Comparison of ENCODE assay signal across 1 cellular context in the genomic region with DNA sequence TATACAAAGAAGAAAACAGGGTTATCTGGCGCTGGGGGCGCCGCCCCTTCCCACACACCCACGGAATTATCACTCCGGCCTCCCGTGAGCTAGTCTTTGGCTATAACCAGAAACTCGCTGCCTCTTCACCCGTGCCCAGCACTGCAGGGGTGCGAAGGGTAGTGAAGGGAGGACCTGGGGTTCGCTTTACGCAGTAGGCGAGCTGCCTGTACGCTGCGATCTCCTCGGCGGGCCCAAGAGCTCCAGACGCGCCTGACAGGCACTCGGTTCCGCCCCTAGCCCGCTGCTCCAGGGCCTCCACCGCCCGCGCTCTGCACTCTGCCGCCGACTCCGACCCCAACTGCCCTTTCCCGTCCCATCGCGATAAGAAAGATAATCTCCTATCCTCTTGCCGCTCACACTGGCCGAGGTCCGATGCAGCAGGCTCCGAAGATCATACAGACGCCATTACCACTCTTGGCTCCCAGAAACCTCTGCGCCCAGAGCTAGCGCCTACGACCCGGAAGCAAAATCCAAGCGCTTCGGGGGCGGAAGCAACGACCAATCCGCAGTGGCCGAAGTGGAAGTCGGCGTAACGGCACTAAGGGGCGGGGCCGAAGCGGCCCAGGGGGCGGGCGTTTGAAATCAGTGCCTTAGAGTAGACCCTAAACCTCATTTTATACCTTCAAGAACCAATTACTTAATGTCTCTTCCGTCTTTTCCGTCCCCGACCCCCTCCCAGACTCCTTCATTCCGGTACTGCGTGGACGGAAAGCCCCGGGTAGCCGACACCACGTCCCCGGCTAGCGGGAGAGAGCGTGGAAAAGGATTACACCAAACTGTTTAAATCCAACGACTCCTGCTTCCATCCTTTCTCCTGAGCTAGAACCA.
TF ChIP-seq lines count a peak whose summit lies in the region.

A gene (minus strand): TSS at position 458 of the 870 bp plus-strand sequence. CDS start 1,371 bp downstream, outside the sequence.
A gene (plus strand): TSS at position 611 of the 870 bp plus-strand sequence. CDS start 23,664 bp downstream, outside the sequence.

TF ChIP-seq in K562, 482 proteins besides CTCF, POLR2A, EP300 and RAD21 (continued from another document and continues in another):
- TF ChIP-seq, protein P1, sequence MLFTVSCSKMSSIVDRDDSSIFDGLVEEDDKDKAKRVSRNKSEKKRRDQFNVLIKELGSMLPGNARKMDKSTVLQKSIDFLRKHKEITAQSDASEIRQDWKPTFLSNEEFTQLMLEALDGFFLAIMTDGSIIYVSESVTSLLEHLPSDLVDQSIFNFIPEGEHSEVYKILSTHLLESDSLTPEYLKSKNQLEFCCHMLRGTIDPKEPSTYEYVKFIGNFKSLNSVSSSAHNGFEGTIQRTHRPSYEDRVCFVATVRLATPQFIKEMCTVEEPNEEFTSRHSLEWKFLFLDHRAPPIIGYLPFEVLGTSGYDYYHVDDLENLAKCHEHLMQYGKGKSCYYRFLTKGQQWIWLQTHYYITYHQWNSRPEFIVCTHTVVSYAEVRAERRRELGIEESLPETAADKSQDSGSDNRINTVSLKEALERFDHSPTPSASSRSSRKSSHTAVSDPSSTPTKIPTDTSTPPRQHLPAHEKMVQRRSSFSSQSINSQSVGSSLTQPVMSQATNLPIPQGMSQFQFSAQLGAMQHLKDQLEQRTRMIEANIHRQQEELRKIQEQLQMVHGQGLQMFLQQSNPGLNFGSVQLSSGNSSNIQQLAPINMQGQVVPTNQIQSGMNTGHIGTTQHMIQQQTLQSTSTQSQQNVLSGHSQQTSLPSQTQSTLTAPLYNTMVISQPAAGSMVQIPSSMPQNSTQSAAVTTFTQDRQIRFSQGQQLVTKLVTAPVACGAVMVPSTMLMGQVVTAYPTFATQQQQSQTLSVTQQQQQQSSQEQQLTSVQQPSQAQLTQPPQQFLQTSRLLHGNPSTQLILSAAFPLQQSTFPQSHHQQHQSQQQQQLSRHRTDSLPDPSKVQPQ (CRISPR knock-in tag; IDR thresholded peaks at IDR 0.05; ENCODE audit: borderline replicate concordance) = no peak
- TF ChIP-seq, protein P2, sequence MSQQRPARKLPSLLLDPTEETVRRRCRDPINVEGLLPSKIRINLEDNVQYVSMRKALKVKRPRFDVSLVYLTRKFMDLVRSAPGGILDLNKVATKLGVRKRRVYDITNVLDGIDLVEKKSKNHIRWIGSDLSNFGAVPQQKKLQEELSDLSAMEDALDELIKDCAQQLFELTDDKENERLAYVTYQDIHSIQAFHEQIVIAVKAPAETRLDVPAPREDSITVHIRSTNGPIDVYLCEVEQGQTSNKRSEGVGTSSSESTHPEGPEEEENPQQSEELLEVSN (IDR thresholded peaks at IDR 0.05; ENCODE audit: borderline replicate concordance in 1 of 2, extremely low read depth in 1 of 2, insufficient read depth in 1 of 2, insufficient read length in 1 of 2, low read depth in 1 of 2, low read length in 1 of 2, poor library complexity in 1 of 2, severe bottlenecking in 1 of 2) = no peak
- TF ChIP-seq ZNF134 (CRISPR knock-in tag; conservative IDR thresholded peaks at IDR 0.05) (no peak), RBM14 (IDR thresholded peaks at IDR 0.05; ENCODE audit: borderline replicate concordance, insufficient read depth, low read depth, low read length) (no peak), HDAC3 (IDR thresholded peaks at IDR 0.05; ENCODE audit: borderline replicate concordance, partially characterized antibody) (no peak), ZNF354B (CRISPR knock-in tag; IDR thresholded peaks at IDR 0.05) (no peak), E2F3 (CRISPR knock-in tag; IDR thresholded peaks at IDR 0.05) (no peak), SMAD4 (CRISPR knock-in tag; conservative IDR thresholded peaks at IDR 0.05) (no peak; the same call in 1 of the 2 replicates), CC2D1A (IDR thresholded peaks at IDR 0.05) (peak; percentile 57; the same call in 1 of the 2 replicates), RBM39 (optimal IDR thresholded peaks at IDR 0.05; ENCODE audit: low read depth, low read length) (no peak), SIN3A (IDR thresholded peaks at IDR 0.05; ENCODE audit: borderline replicate concordance in 2 of 2, control insufficient read depth in 1 of 2, low read depth in 2 of 2, low read length in 2 of 2) (peak in 1 of 2 experiments; percentile 59; a peak in 2 of 4 replicates), TARDBP (IDR thresholded peaks at IDR 0.05) (no peak), ELF4 (CRISPR knock-in tag; IDR thresholded peaks at IDR 0.05) (no peak), ZNF445 (CRISPR knock-in tag; IDR thresholded peaks at IDR 0.05; ENCODE audit: low read depth) (no peak), OTX1 (CRISPR knock-in tag; IDR thresholded peaks at IDR 0.05) (no peak), ZNF431 (CRISPR knock-in tag; IDR thresholded peaks at IDR 0.05) (no peak), L3MBTL2 (IDR thresholded peaks at IDR 0.05) (no peak), HLTF (IDR thresholded peaks at IDR 0.05) (peak; percentile 65; the same call in 1 of the 2 replicates), MXI1 (IDR thresholded peaks at IDR 0.05; ENCODE audit: low read depth, low read length) (no peak), KDM2B (CRISPR knock-in tag; IDR thresholded peaks at IDR 0.05) (no peak), CBX1 (IDR thresholded peaks at IDR 0.05; ENCODE audit: low read depth) (0 out of 2 replicates have a peak, but pooled peaks have one; percentile 26), PCBP2 (IDR thresholded peaks at IDR 0.05; ENCODE audit: low read depth, low read length, poor library complexity, severe bottlenecking) (no peak), CBX3 (IDR thresholded peaks at IDR 0.05; ENCODE audit: borderline replicate concordance in 1 of 2, low read length in 2 of 2) (peak in 1 of 2 experiments; percentile 76; a peak in 2 of 3 replicates), RNF2 (IDR thresholded peaks at IDR 0.05) (no peak), ZKSCAN8 (CRISPR knock-in tag; IDR thresholded peaks at IDR 0.05) (no peak), DIDO1 (tag; IDR thresholded peaks at IDR 0.05; ENCODE audit: low read depth) (peak; percentile 84), ETS2 (tag; IDR thresholded peaks at IDR 0.05; ENCODE audit: borderline replicate concordance, poor library complexity, severe bottlenecking) (no peak), NUFIP1 (IDR thresholded peaks at IDR 0.05; ENCODE audit: partially characterized antibody) (no peak), HEY1 (CRISPR knock-in tag; IDR thresholded peaks at IDR 0.05; ENCODE audit: borderline replicate concordance) (no peak), ZNF239 (CRISPR knock-in tag; IDR thresholded peaks at IDR 0.05) (no peak), SRSF3 (IDR thresholded peaks at IDR 0.05; ENCODE audit: insufficient read depth, low read length) (no peak), EZH2 (IDR thresholded peaks at IDR 0.05; ENCODE audit: borderline replicate concordance, low read depth, low read length) (no peak), SMARCC2 (IDR thresholded peaks at IDR 0.05; ENCODE audit: low read depth) (no peak)
- TF ChIP-seq, protein P3, sequence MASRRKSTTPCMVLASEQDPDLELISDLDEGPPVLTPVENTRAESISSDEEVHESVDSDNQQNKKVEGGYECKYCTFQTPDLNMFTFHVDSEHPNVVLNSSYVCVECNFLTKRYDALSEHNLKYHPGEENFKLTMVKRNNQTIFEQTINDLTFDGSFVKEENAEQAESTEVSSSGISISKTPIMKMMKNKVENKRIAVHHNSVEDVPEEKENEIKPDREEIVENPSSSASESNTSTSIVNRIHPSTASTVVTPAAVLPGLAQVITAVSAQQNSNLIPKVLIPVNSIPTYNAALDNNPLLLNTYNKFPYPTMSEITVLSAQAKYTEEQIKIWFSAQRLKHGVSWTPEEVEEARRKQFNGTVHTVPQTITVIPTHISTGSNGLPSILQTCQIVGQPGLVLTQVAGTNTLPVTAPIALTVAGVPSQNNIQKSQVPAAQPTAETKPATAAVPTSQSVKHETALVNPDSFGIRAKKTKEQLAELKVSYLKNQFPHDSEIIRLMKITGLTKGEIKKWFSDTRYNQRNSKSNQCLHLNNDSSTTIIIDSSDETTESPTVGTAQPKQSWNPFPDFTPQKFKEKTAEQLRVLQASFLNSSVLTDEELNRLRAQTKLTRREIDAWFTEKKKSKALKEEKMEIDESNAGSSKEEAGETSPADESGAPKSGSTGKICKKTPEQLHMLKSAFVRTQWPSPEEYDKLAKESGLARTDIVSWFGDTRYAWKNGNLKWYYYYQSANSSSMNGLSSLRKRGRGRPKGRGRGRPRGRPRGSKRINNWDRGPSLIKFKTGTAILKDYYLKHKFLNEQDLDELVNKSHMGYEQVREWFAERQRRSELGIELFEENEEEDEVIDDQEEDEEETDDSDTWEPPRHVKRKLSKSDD (conservative IDR thresholded peaks at IDR 0.05; ENCODE audit: low read length) = no peak
- TF ChIP-seq, protein P4, sequence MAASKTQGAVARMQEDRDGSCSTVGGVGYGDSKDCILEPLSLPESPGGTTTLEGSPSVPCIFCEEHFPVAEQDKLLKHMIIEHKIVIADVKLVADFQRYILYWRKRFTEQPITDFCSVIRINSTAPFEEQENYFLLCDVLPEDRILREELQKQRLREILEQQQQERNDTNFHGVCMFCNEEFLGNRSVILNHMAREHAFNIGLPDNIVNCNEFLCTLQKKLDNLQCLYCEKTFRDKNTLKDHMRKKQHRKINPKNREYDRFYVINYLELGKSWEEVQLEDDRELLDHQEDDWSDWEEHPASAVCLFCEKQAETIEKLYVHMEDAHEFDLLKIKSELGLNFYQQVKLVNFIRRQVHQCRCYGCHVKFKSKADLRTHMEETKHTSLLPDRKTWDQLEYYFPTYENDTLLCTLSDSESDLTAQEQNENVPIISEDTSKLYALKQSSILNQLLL (CRISPR knock-in tag; IDR thresholded peaks at IDR 0.05; ENCODE audit: borderline replicate concordance) = no peak
- TF ChIP-seq, protein P5, sequence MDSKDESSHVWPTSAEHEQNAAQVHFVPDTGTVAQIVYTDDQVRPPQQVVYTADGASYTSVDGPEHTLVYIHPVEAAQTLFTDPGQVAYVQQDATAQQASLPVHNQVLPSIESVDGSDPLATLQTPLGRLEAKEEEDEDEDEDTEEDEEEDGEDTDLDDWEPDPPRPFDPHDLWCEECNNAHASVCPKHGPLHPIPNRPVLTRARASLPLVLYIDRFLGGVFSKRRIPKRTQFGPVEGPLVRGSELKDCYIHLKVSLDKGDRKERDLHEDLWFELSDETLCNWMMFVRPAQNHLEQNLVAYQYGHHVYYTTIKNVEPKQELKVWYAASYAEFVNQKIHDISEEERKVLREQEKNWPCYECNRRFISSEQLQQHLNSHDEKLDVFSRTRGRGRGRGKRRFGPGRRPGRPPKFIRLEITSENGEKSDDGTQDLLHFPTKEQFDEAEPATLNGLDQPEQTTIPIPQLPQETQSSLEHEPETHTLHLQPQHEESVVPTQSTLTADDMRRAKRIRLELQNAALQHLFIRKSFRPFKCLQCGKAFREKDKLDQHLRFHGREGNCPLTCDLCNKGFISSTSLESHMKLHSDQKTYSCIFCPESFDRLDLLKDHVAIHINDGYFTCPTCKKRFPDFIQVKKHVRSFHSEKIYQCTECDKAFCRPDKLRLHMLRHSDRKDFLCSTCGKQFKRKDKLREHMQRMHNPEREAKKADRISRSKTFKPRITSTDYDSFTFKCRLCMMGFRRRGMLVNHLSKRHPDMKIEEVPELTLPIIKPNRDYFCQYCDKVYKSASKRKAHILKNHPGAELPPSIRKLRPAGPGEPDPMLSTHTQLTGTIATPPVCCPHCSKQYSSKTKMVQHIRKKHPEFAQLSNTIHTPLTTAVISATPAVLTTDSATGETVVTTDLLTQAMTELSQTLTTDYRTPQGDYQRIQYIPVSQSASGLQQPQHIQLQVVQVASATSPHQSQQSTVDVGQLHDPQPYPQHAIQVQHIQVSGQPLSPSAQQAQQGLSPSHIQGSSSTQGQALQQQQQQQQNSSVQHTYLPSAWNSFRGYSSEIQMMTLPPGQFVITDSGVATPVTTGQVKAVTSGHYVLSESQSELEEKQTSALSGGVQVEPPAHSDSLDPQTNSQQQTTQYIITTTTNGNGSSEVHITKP (IDR thresholded peaks at IDR 0.05; ENCODE audit: partially characterized antibody) = no peak
- TF ChIP-seq, protein P6, sequence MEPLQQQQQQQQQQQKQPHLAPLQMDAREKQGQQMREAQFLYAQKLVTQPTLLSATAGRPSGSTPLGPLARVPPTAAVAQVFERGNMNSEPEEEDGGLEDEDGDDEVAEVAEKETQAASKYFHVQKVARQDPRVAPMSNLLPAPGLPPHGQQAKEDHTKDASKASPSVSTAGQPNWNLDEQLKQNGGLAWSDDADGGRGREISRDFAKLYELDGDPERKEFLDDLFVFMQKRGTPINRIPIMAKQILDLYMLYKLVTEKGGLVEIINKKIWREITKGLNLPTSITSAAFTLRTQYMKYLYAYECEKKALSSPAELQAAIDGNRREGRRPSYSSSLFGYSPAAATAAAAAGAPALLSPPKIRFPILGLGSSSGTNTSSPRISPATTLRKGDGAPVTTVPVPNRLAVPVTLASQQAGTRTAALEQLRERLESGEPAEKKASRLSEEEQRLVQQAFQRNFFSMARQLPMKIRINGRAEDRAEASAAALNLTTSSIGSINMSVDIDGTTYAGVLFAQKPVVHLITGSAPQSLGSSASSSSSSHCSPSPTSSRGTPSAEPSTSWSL (CRISPR knock-in tag; IDR thresholded peaks at IDR 0.05; ENCODE audit: borderline replicate concordance) = no peak
- TF ChIP-seq, protein P7, sequence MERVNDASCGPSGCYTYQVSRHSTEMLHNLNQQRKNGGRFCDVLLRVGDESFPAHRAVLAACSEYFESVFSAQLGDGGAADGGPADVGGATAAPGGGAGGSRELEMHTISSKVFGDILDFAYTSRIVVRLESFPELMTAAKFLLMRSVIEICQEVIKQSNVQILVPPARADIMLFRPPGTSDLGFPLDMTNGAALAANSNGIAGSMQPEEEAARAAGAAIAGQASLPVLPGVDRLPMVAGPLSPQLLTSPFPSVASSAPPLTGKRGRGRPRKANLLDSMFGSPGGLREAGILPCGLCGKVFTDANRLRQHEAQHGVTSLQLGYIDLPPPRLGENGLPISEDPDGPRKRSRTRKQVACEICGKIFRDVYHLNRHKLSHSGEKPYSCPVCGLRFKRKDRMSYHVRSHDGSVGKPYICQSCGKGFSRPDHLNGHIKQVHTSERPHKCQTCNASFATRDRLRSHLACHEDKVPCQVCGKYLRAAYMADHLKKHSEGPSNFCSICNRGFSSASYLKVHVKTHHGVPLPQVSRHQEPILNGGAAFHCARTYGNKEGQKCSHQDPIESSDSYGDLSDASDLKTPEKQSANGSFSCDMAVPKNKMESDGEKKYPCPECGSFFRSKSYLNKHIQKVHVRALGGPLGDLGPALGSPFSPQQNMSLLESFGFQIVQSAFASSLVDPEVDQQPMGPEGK (CRISPR knock-in tag; IDR thresholded peaks at IDR 0.05; ENCODE audit: borderline replicate concordance) = no peak
- TF ChIP-seq, protein P8, sequence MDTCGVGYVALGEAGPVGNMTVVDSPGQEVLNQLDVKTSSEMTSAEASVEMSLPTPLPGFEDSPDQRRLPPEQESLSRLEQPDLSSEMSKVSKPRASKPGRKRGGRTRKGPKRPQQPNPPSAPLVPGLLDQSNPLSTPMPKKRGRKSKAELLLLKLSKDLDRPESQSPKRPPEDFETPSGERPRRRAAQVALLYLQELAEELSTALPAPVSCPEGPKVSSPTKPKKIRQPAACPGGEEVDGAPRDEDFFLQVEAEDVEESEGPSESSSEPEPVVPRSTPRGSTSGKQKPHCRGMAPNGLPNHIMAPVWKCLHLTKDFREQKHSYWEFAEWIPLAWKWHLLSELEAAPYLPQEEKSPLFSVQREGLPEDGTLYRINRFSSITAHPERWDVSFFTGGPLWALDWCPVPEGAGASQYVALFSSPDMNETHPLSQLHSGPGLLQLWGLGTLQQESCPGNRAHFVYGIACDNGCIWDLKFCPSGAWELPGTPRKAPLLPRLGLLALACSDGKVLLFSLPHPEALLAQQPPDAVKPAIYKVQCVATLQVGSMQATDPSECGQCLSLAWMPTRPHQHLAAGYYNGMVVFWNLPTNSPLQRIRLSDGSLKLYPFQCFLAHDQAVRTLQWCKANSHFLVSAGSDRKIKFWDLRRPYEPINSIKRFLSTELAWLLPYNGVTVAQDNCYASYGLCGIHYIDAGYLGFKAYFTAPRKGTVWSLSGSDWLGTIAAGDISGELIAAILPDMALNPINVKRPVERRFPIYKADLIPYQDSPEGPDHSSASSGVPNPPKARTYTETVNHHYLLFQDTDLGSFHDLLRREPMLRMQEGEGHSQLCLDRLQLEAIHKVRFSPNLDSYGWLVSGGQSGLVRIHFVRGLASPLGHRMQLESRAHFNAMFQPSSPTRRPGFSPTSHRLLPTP (IDR thresholded peaks at IDR 0.05; ENCODE audit: borderline replicate concordance, extremely low read depth, insufficient read length) = no peak
